Comparison of ENCODE assay signal across 8 cellular contexts in the genomic region with DNA sequence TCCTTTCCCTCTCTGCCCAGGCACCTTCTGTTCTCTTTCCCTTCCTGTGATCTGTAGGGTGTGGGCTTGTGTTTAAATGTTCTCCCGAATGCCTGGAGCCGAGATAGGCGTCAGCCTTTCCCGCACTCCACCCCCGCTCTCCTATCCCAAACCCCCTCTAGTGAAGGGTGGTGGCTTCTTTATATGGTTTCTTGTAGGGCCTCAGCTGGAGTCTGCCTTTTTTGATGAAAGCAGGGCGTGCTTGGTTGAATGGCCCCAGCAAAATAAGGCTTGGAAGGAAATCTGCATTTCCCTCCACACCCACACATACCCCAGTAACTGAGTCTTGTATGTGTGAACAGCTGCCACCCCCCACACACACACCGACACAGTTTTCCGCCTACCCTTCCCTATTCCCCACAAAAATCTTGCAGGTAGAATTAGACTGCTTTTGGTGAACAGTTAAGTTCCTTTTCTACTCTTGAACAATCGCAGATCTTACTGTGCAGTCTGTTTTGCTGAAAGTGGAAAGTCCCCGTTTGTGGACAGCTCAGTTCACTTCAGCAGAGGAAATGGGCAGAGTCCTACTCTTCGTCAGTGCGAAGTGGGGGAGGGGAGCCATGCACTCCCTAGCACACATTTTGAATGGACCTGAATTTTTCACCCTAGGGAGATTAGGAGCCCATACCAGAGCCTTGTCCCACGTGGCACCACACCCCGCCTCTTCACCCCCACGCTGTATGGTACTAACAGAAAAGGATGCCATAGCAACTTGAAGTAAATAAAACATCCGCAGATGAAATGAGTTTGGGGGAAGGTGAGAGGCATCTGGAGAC. TPM values are rescaled to one million over a fixed set of nuclear protein-coding genes. Genes with fewer than 3 reads are reported as not detected.
A peak's percentile ranks its signal among the peaks of the same experiment; 100 is the strongest.
DNase-seq lines count a peak whose midpoint lies in the region; ATAC-seq and TF ChIP-seq lines count a peak whose summit lies in the region.

No MANE protein-coding gene starts in this region.

- H3K27ac Mint-ChIP-seq in activated naive CD4-positive, alpha-beta T cell treated with anti-CD3 and anti-CD28 coated beads, Interleukin-2, amount 50 U/mL, for 24 hours: peak overlapping the region; percentile 100

- peak overlapping the region; percentile 92 for H3K9ac ChIP-seq in HUES48 (ENCODE audit: low read depth, low read length)

- peak overlapping the region; percentile 99 for H3K27ac ChIP-seq in HUES48 (ENCODE audit: low read depth, low read length)
- peak overlapping the region; percentile 94 for H3K27ac ChIP-seq in cardiac muscle cell
- peak overlapping the region; percentile 85 to 86 for H3K27ac ChIP-seq in prostate gland
- peak overlapping the region; percentile 88 to 96 (median 91) for H3K27ac ChIP-seq in upper lobe of left lung

- peaks cover 27% of the 10 kb centered on the region for H3K36me3 Mint-ChIP-seq in activated naive CD4-positive, alpha-beta T cell treated with anti-CD3 and anti-CD28 coated beads, Interleukin-2, amount 50 U/mL, for 24 hours

- peaks cover 23% of the 10 kb centered on the region for H3K4me1 ChIP-seq in HUES48 (ENCODE audit: control insufficient read depth, insufficient read depth, low read length)
- H3K4me1 ChIP-seq in cardiac muscle cell (ENCODE audit: low read depth): peaks cover 30% of the 10 kb centered on the region
- H3K4me1 ChIP-seq in prostate gland (replicated peaks): peaks cover 21% of the 10 kb centered on the region
- peaks cover 37 to 46% (median 41%) of the 10 kb centered on the region in 4 donors for H3K4me1 ChIP-seq in upper lobe of left lung

- intact Hi-C loops in prostate gland (cut with DNase I): loop anchor here (5.0 kb wide), 1 partner anchor 123 kb away; the partner anchor contains the start of gene KDM2A

- in situ Hi-C loops in SK-MEL-5 (cut with HindIII; ENCODE audit: low pct_unique_long_range_greater_than_20kb, low sequenced_read_pairs): no loop called here

- TF ChIP-seq CTCF in GM12875 (IDR thresholded peaks at IDR 0.05; ENCODE audit: borderline replicate concordance, insufficient read depth, low read depth, low read length) (no peak), cardiac muscle cell (IDR thresholded peaks at IDR 0.05; ENCODE audit: low read depth, low read length) (no peak), prostate gland (IDR thresholded peaks at IDR 0.05) (peak in 1 of 4 experiments; percentile 3), upper lobe of left lung (IDR thresholded peaks at IDR 0.05) (no peak)

- peaks cover 41% of the 10 kb centered on the region for H3K36me3 ChIP-seq in HUES48 (ENCODE audit: control insufficient read depth, insufficient read depth, low read length)
- peaks cover 19% of the 10 kb centered on the region for H3K36me3 ChIP-seq in cardiac muscle cell
- peaks cover 3% of the 10 kb centered on the region in 2 donors for H3K36me3 ChIP-seq in prostate gland
- peaks cover 13 to 31% (median 19%) of the 10 kb centered on the region in 4 donors for H3K36me3 ChIP-seq in upper lobe of left lung

- H3K9me3 ChIP-seq in HUES48 (ENCODE audit: control insufficient read depth, insufficient read depth, low read length): no peaks in the 10 kb centered on the region
- H3K9me3 ChIP-seq in cardiac muscle cell (ENCODE audit: low read depth): no peaks in the 10 kb centered on the region
- no peaks in the 10 kb centered on the region for H3K9me3 ChIP-seq in prostate gland
- H3K9me3 ChIP-seq in upper lobe of left lung: no peaks in the 10 kb centered on the region

- ATAC-seq in upper lobe of left lung (ENCODE audit: low FRiP score in 2 of 2): peak; percentile 59 to 79
- ATAC-seq in GM18870 (IDR thresholded peaks at IDR 0.05; ENCODE audit: unreplicated experiment): no peak

- H3K27me3 ChIP-seq in HUES48 (ENCODE audit: control insufficient read depth, insufficient read depth, low read length): no peaks in the 10 kb centered on the region
- H3K27me3 ChIP-seq in cardiac muscle cell: no peaks in the 10 kb centered on the region
- H3K27me3 ChIP-seq in prostate gland (replicated peaks; ENCODE audit: insufficient read depth): no peaks in the 10 kb centered on the region
- H3K27me3 ChIP-seq in upper lobe of left lung: no peaks in the 10 kb centered on the region

- peak overlapping the region; percentile 78 for H3K4me3 ChIP-seq in GM12875 (ENCODE audit: low read depth, low read length)
- peak overlapping the region; percentile 79 for H3K4me3 ChIP-seq in HUES48 (ENCODE audit: low read depth, low read length)
- peak overlapping the region; percentile 58 for H3K4me3 ChIP-seq in cardiac muscle cell
- H3K4me3 ChIP-seq in prostate gland: peak overlapping the region; percentile 49 to 51
- peak overlapping the region; percentile 48 to 76 (median 66) for H3K4me3 ChIP-seq in upper lobe of left lung

- TF ChIP-seq EP300 in upper lobe of left lung (IDR thresholded peaks at IDR 0.05): no peak

- no peak for TF ChIP-seq POLR2A in prostate gland (IDR thresholded peaks at IDR 0.05)
- peak in 1 of 4 donors; percentile 36 for TF ChIP-seq POLR2A in upper lobe of left lung (IDR thresholded peaks at IDR 0.05)

- H3K4me3 Mint-ChIP-seq in activated naive CD4-positive, alpha-beta T cell treated with anti-CD3 and anti-CD28 coated beads, Interleukin-2, amount 50 U/mL, for 24 hours: peak overlapping the region; percentile 100

- no peaks in the 10 kb centered on the region for H3K27me3 Mint-ChIP-seq in activated naive CD4-positive, alpha-beta T cell treated with anti-CD3 and anti-CD28 coated beads, Interleukin-2, amount 50 U/mL, for 24 hours

- under 1% methylated on average over 16 of the region's 16 CpGs for WGBS in prostate gland
- 1 to 2% methylated on average over 16 of the region's 16 CpGs for WGBS in upper lobe of left lung, 2 donors

- peaks cover 59% of the 10 kb centered on the region for H3K4me1 Mint-ChIP-seq in activated naive CD4-positive, alpha-beta T cell treated with anti-CD3 and anti-CD28 coated beads, Interleukin-2, amount 50 U/mL, for 24 hours

- DNase-seq in SK-MEL-5 (ENCODE audit: low read depth, low spot score) (peak; percentile 47), cardiac muscle cell (ENCODE audit: low read depth in 1 of 2, low spot score in 1 of 2) (peak; percentile 59 to 82), prostate gland (ENCODE audit: low spot score) (peak; percentile 61), upper lobe of left lung (peak in 1 of 2 donors; percentile 75)

- no peaks in the 10 kb centered on the region for H3K9me3 Mint-ChIP-seq in activated naive CD4-positive, alpha-beta T cell treated with anti-CD3 and anti-CD28 coated beads, Interleukin-2, amount 50 U/mL, for 24 hours

RNA-seq across cellular contexts. Expression of gene GRK2, which starts 25.5 kb away (rescaled TPM):
- 25.0 and 29.6 TPM in 2 replicates for total RNA-seq in SK-MEL-5 (2014; rRNA removed; shearing (Covaris generic))
- polyA plus RNA-seq in SK-MEL-5 (2015; cell fraction: cytosol; rRNA removed): 47.7 and 66.1 TPM in 2 replicates
- polyA plus RNA-seq in SK-MEL-5 (2015; cell fraction: nucleus; rRNA removed): 81.7 and 109 TPM in 2 replicates
- total RNA-seq in cardiac muscle cell: 49.1 and 72.1 TPM in 2 replicates
- 62.9 and 85.1 TPM in 2 replicates for polyA plus RNA-seq in cardiac muscle cell
- 100 to 1,000 TPM; 102 to 111 TPM for total RNA-seq in prostate gland
- total RNA-seq in upper lobe of left lung: 100 to 1,000 TPM in 4 of 6 donors, 10 to 100 TPM in 2; 76.9 to 232 (median 117) TPM

RNA-seq across cellular contexts. Expression of gene ANKRD13D, which starts 48.3 kb away (rescaled TPM):
- 16.9 and 17.8 TPM in 2 replicates for total RNA-seq in SK-MEL-5 (2014; rRNA removed; shearing (Covaris generic))
- polyA plus RNA-seq in SK-MEL-5 (2015; cell fraction: cytosol; rRNA removed): 25.8 and 34.8 TPM in 2 replicates
- 154 and 166 TPM in 2 replicates for polyA plus RNA-seq in SK-MEL-5 (2015; cell fraction: nucleus; rRNA removed)
- total RNA-seq in cardiac muscle cell: 50.7 and 53.5 TPM in 2 replicates
- 39.4 and 47.6 TPM in 2 replicates for polyA plus RNA-seq in cardiac muscle cell
- 10 to 100 TPM; 35.9 to 75.3 TPM for total RNA-seq in prostate gland
- 100 to 1,000 TPM in 2 of 6 donors, 10 to 100 TPM in 4; 47.4 to 221 (median 78.3) TPM for total RNA-seq in upper lobe of left lung
